In the genomic region with DNA sequence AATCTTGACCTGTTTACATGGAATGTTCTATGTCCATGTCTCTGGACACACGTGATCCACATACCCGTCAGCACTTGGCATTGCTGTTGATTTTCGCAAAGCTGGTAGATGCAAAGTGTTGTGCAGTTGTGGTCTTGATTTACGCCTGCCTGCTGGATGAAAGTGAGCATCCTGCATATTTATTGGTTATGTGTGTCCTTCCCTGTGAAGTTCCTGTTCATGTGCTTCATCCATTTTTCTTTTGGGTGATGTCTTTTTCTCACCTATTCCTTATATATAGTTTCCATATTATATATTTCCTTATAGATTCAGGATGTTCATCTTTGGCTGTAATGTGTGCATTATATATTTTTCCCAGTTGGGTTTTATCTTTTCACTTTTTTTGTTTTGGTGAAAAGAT, we compare ENCODE assay signal across 25 cellular contexts. TPM values are rescaled to one million over a fixed set of nuclear protein-coding genes. Genes with fewer than 3 reads are reported as not detected.
DNase-seq lines count a peak whose midpoint lies in the region; ATAC-seq, FAIRE-seq and TF ChIP-seq lines count a peak whose summit lies in the region.
"Had no signal": no experiment of that assay in that cellular context is flagged by ENCODE, and none has a peak within 500 bp of the region (broad histone marks: within the 10 kb centered on the region; RNA-seq: fewer than 3 reads in every experiment).

No MANE protein-coding gene starts in this region.

- H3K79me2 ChIP-seq in Loucy (ENCODE audit: insufficient read depth, low read length) (peaks cover 84% of the 10 kb centered on the region), K562 (ENCODE audit: control insufficient read depth, insufficient read depth, low read length) (peaks cover 90% of the 10 kb centered on the region)

- H3K27me3 ChIP-seq in Loucy (ENCODE audit: insufficient read depth, low read length, poor library complexity, severe bottlenecking) (no peaks in the 10 kb centered on the region), K562 (ENCODE audit: control insufficient read depth in 2 of 2, insufficient read depth in 2 of 2, low read length in 2 of 2) (no peaks in the 10 kb centered on the region), transverse colon (no peaks in the 10 kb centered on the region)
- H3K27me3 ChIP-seq: BE2C had no signal

- H3K27ac ChIP-seq in K562 (ENCODE audit: extremely low read depth, low read depth, low read length) (no peak overlapping the region), transverse colon (no peak overlapping the region)
- H3K27ac ChIP-seq: BLaER1 had no signal

- CTCF ChIA-PET in K562 (lab: Yijun Ruan, JAX; ENCODE audit: low intra/inter-chr PET ratio), result no interaction called here

- BruUV-seq in K562 (replicated peaks; lab: Mats Ljungman, UMichigan), result no TSS peak

- no peak overlapping the region for H3K9ac ChIP-seq in Loucy (ENCODE audit: low read depth, low read length, poor library complexity, severe bottlenecking)
- no peak overlapping the region for H3K9ac ChIP-seq in K562 (ENCODE audit: insufficient read depth in 1 of 2, low read depth in 2 of 2, low read length in 2 of 2)
- H3K9ac ChIP-seq: BLaER1 had no signal

- H4K20me1 ChIP-seq in Loucy (ENCODE audit: insufficient read depth, low read length, poor library complexity, severe bottlenecking) (peaks cover 31% of the 10 kb centered on the region), K562 (replicated peaks; ENCODE audit: control insufficient read depth, insufficient read depth, low read length) (0 out of 2 replicates have a peak, but pooled peaks cover 3% of the 10 kb centered on the region)

- no peak overlapping the region for H3K4me3 ChIP-seq in Loucy (ENCODE audit: low read length, poor library complexity, severe bottlenecking)
- no peak overlapping the region for H3K4me3 ChIP-seq in K562
- H3K4me3 ChIP-seq in transverse colon, result no peak overlapping the region
- H3K4me3 ChIP-seq: BLaER1, GM12878 had no signal

- POLR2A ChIA-PET in K562 (lab: Yijun Ruan, JAX), result interaction anchor here (4.1 kb wide), 1 partner anchor 13 kb away, joined by 20 read pairs; no protein-coding TSS in a partner anchor

- 100% methylated on average over 4 of the region's 4 CpGs for WGBS in K562 (ENCODE audit: insufficient coverage, low coverage, missing lambda C conversion rate)
- WGBS in transverse colon (ENCODE audit: low coverage in 1 of 2), 2 donors, result 96 to 100% methylated on average over 4 of the region's 4 CpGs

- no peak for TF ChIP-seq RAD21 in K562 (CRISPR knock-in tag; conservative IDR thresholded peaks at IDR 0.05 in 1 of 2, IDR thresholded peaks at IDR 0.05 in 1 of 2)

- peak; percentile 3 for DNase-seq in left ventricle myocardium superior
- DNase-seq in left cardiac atrium, result no peak
- DNase-seq in K562 (ENCODE audit: extremely low read depth in 1 of 4, low spot score in 3 of 4), result no peak
- DNase-seq in transverse colon, result no peak
- DNase-seq: 8988T; ACHN; BE2C; C1 segment of cervical spinal cord; CD4-positive, alpha-beta memory T cell; CD4-positive, CD25-positive, alpha-beta regulatory T cell; CD8-positive, alpha-beta memory T cell; COR-L47; DMS 273 treated with DMSO at 0.1 percent for 48 hours; DMS153; DMS53; DMS79; DND-41; EL; GDM1 had no signal

- TF ChIP-seq CTCF in Loucy (conservative IDR thresholded peaks at IDR 0.05; ENCODE audit: low read length) (no peak), K562 (IDR thresholded peaks at IDR 0.05 in 2 of 3, conservative IDR thresholded peaks at IDR 0.05 in 1 of 3; ENCODE audit: insufficient read depth in 2 of 3, low read depth in 1 of 3, low read length in 3 of 3) (no peak), transverse colon (IDR thresholded peaks at IDR 0.05) (no peak)

- H3F3A ChIP-seq in Loucy (ENCODE audit: low read depth), result no peaks in the 10 kb centered on the region

- no peaks in the 10 kb centered on the region for H3K9me1 ChIP-seq in K562 (ENCODE audit: control insufficient read depth, insufficient read depth, low read length)

- TF ChIP-seq EP300 in K562 (IDR thresholded peaks at IDR 0.05; ENCODE audit: low read length), result no peak
- TF ChIP-seq EP300 in transverse colon (IDR thresholded peaks at IDR 0.05; ENCODE audit: low read depth), result no peak

- H3K4me2 ChIP-seq in Loucy (ENCODE audit: low read depth, low read length, poor library complexity, severe bottlenecking) (peak overlapping the region; percentile 24), K562 (ENCODE audit: insufficient read depth, low read length) (no peak overlapping the region)
- H3K4me2 ChIP-seq: BLaER1 had no signal

- ATAC-seq in left ventricle myocardium superior (no peak), left cardiac atrium (no peak), K562 (no peak)
- ATAC-seq: GM12878 had no signal

- FAIRE-seq in K562 (lab: Jason Lieb, UNC), result no peak
- FAIRE-seq: A204.1, GM12878, GM12892, GM18507 had no signal

- H3K9me2 ChIP-seq in Loucy (replicated peaks; ENCODE audit: low read depth, low read length), result no peaks in the 10 kb centered on the region

- H3K4me1 ChIP-seq in Loucy (ENCODE audit: insufficient read depth, low read length, poor library complexity, severe bottlenecking), result peaks cover 46% of the 10 kb centered on the region
- H3K4me1 ChIP-seq in K562 (replicated peaks in 1 of 2; ENCODE audit: control insufficient read depth in 2 of 2, insufficient read depth in 2 of 2, low read length in 2 of 2), result peaks cover 19 to 22% of the 10 kb centered on the region in 2 experiments
- peaks cover 18 to 32% (median 21%) of the 10 kb centered on the region in 4 donors for H3K4me1 ChIP-seq in transverse colon
- H3K4me1 ChIP-seq: BE2C had no signal

- H3K36me3 ChIP-seq in Loucy (ENCODE audit: insufficient read depth, low read length) (0 out of 2 replicates have a peak, but pooled peaks cover 3% of the 10 kb centered on the region), K562 (ENCODE audit: control insufficient read depth, insufficient read depth, low read length) (peaks cover 78% of the 10 kb centered on the region), transverse colon (no peaks in the 10 kb centered on the region)

- no peak overlapping the region for H2AFZ ChIP-seq in Loucy (ENCODE audit: low read length)
- no peak overlapping the region for H2AFZ ChIP-seq in K562 (ENCODE audit: low read depth, low read length)

- TF ChIP-seq POLR2A in K562 (conservative IDR thresholded peaks at IDR 0.05) (no peak), transverse colon (IDR thresholded peaks at IDR 0.05) (no peak)

- in situ Hi-C loops in K562 (cut with MboI) (no loop called here), transverse colon (cut with MboI; ENCODE audit: low pct_ligation_motif_present in 1 of 4, low pct_unique_long_range_greater_than_20kb in 1 of 4, low sequenced_read_pairs in 3 of 4) (no loop called here)

- no peaks in the 10 kb centered on the region for H3K9me3 ChIP-seq in Loucy (ENCODE audit: insufficient read depth, low read depth, low read length)
- no peaks in the 10 kb centered on the region for H3K9me3 ChIP-seq in K562 (replicated peaks; ENCODE audit: control insufficient read depth, insufficient read depth, low read depth, low read length)
- no peaks in the 10 kb centered on the region for H3K9me3 ChIP-seq in transverse colon
- H3K9me3 ChIP-seq: BE2C had no signal

- intact Hi-C loops in left ventricle myocardium superior (cut with micrococcal nuclease) (no loop called here), left cardiac atrium (cut with DNase I) (no loop called here), K562 (cut with micrococcal nuclease) (no loop called here), transverse colon (cut with DNase I; ENCODE audit: low total_unique reads) (loop anchor here (5.0 kb wide), 1 partner anchor 66 kb away; no protein-coding TSS in a partner anchor)

TF ChIP-seq in K562, 482 proteins besides CTCF, POLR2A, EP300 and RAD21 (continues in another document):
- TF ChIP-seq CEBPG (CRISPR knock-in tag; IDR thresholded peaks at IDR 0.05) (no peak), CEBPG (tag; conservative IDR thresholded peaks at IDR 0.05 in 1 of 2, IDR thresholded peaks at IDR 0.05 in 1 of 2) (no peak)

RNA-seq across cellular contexts. Expression of a gene that starts 6.5 kb away (rescaled TPM):
- total RNA-seq in left ventricle myocardium superior (97.6 TPM), left cardiac atrium (10 to 100 TPM; 65.1 to 69.4 TPM), K562 (2014; rRNA removed) (41.3 and 50.4 TPM in 2 replicates), K562 (2014; rRNA removed; fragmentation: Illumina TruSeq; extraction: Trizol) (27.3 and 28.6 TPM in 2 replicates), K562 (2015; rRNA removed; fragmentation: Illumina TruSeq; extraction: Trizol) (33.7 and 35.7 TPM in 2 replicates), K562 (2021) (88.4 and 90.1 TPM in 2 replicates), transverse colon (100 to 1,000 TPM in 1 of 4 donors, 10 to 100 TPM in 3; 59.9 to 116 (median 85.3) TPM)
- 91.3 and 152 TPM in 2 replicates for total RNA-seq in K562 (2011; cell fraction: chromatin; rRNA removed; ENCODE audit: low replicate concordance)
- total RNA-seq in K562 (2011; cell fraction: nucleolus; rRNA removed), result 92.9 and 103 TPM in 2 replicates
- 104 and 106 TPM in 2 replicates for total RNA-seq in K562 (2011; cell fraction: nucleoplasm; rRNA removed)
- polyA plus RNA-seq in K562 (2011; rRNA removed) (48.3 and 63.4 TPM in 2 replicates), K562 (2014; fragmentation: Illumina TruSeq; extraction: Trizol) (33.2 and 48.4 TPM in 2 replicates), K562 (2014; fragmentation: Nextera tagmentation; extraction: Ambion mirVana) (1 to 10 TPM; 1.5 TPM), K562 (2014; rRNA removed) (46.6 and 50.1 TPM in 2 replicates)
- 66.5 and 76.4 TPM in 2 replicates for polyA plus RNA-seq in K562 (2011; cell fraction: cytosol; rRNA removed)
- 70.1 and 87.0 TPM in 2 replicates for polyA plus RNA-seq in K562 (2011; cell fraction: nucleus; rRNA removed)
- polyA plus RNA-seq in K562 (2012), result 42.6 and 65.7 TPM in 2 replicates
- polyA minus RNA-seq in K562 (2011; rRNA and poly(A)+ RNA removed), result 40.0 and 57.0 TPM in 2 replicates
- 48.7 and 66.4 TPM in 2 replicates for polyA minus RNA-seq in K562 (2011; cell fraction: cytosol; rRNA and poly(A)+ RNA removed)
- 26.1 and 32.4 TPM in 2 replicates for polyA minus RNA-seq in K562 (2011; cell fraction: nucleus; rRNA and poly(A)+ RNA removed)
